Comparison of ENCODE assay signal across 1 cellular context in the genomic region with DNA sequence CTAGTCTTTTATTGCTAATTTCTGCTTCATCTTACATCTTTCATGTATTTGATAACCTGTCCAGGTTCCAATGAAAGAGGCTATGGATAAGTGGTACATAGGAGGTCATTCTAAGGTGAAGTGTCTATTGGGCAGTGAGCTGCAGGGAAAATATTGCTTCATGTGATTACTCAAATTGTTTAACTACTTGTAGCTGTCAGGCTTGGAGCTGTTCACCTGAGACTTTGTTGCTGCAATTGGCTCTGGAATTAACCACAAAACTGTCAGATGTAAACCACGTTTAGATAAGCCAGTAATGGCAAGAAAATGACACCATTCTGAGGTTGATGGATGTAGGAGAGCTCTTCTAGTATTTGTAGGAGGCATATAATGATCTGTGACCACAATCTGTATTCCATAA.
A peak's percentile ranks its signal among the peaks of the same experiment; 100 is the strongest.
TF ChIP-seq lines count a peak whose summit lies in the region.

No MANE protein-coding gene starts in this region.

TF ChIP-seq in HEK293, 187 proteins besides CTCF, POLR2A, EP300 and RAD21 (continued from another document):
- TF ChIP-seq ZBTB44 (tag by site-specific recombination; IDR thresholded peaks at IDR 0.05) = 0 out of 2 replicates have a peak, but pooled peaks have one; percentile 43
- no peak for TF ChIP-seq ZNF626 (tag by site-specific recombination; IDR thresholded peaks at IDR 0.05)
- TF ChIP-seq ZBTB21 (tag by site-specific recombination; IDR thresholded peaks at IDR 0.05) = no peak
- TF ChIP-seq ZNF138 (tag by site-specific recombination; IDR thresholded peaks at IDR 0.05; ENCODE audit: borderline replicate concordance) = no peak
- no peak for TF ChIP-seq SALL2 (tag by site-specific recombination; IDR thresholded peaks at IDR 0.05; ENCODE audit: borderline replicate concordance)
- no peak for TF ChIP-seq ZNF530 (tag by site-specific recombination; IDR thresholded peaks at IDR 0.05; ENCODE audit: low read depth)
- no peak for TF ChIP-seq ZNF514 (tag by site-specific recombination; IDR thresholded peaks at IDR 0.05)
- TF ChIP-seq ZNF398 (tag by site-specific recombination; IDR thresholded peaks at IDR 0.05) = no peak
TF ChIP-seq in HEK293: peak in this region for 10.
